In the genomic region with DNA sequence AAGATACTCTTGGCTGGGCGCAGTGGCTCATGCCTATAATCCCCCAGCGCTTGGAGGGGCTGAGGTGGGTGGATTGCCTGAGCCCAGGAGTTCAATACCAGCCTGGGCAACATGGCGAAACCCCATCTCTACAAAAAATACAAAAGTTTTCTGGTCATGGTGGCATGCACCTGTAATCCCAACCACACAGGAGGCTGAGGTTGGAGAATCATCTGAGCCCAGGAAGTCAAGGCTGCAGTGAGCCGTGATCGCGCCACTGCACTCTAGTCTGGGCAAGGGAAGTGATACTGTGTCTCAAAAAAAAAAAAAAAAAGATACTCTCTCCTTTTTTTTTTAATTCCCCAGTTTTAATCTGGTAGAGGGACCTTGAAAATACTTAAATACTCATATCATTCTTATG, we compare ENCODE assay signal across 11 cellular contexts. TPM values are rescaled to one million over a fixed set of nuclear protein-coding genes. Genes with fewer than 3 reads are reported as not detected.
A peak's percentile ranks its signal among the peaks of the same experiment; 100 is the strongest.
DNase-seq lines count a peak whose midpoint lies in the region; ATAC-seq and TF ChIP-seq lines count a peak whose summit lies in the region.
"Had no signal": no experiment of that assay in that cellular context is flagged by ENCODE, and none has a peak within 500 bp of the region (broad histone marks: within the 10 kb centered on the region; RNA-seq: fewer than 3 reads in every experiment).

No MANE protein-coding gene starts in this region.

- no peaks in the 10 kb centered on the region for H3K9me3 Mint-ChIP-seq in activated CD8-positive, alpha-beta T cell treated with anti-CD3 and anti-CD28 coated beads for 36 hours

- no peak overlapping the region for H3K27ac Mint-ChIP-seq in activated CD8-positive, alpha-beta T cell treated with anti-CD3 and anti-CD28 coated beads for 36 hours

- peaks cover 6% of the 10 kb centered on the region for H3K36me3 Mint-ChIP-seq in activated CD8-positive, alpha-beta T cell treated with anti-CD3 and anti-CD28 coated beads for 36 hours (ENCODE audit: low read depth)

- CTCF ChIA-PET in activated CD8-positive, alpha-beta T cell treated with anti-CD3 and anti-CD28 coated beads for 36 hours (lab: Charles Lee), result no interaction called here

- POLR2A ChIA-PET in activated CD8-positive, alpha-beta T cell treated with anti-CD3 and anti-CD28 coated beads for 36 hours (lab: Charles Lee), result interaction anchor here (0.6 to 0.7 kb wide), 2 partner anchors 409 to 617 kb away, joined by 3 to 4 read pairs; no protein-coding TSS in a partner anchor

- intact Hi-C loops in activated CD8-positive, alpha-beta T cell treated with anti-CD3 and anti-CD28 coated beads for 36 hours (cut with micrococcal nuclease), result no loop called here
- intact Hi-C loops in posterior vena cava (cut with DNase I), result no loop called here

- no peak for DNase-seq in activated CD8-positive, alpha-beta T cell treated with anti-CD3 and anti-CD28 coated beads for 36 hours
- DNase-seq in posterior vena cava (ENCODE audit: low spot score) (no peak), NCI-H187 (lab: John Stamatoyannopoulos, UW) (no peak), kidney glomerular epithelial cell (lab: John Stamatoyannopoulos, UW) (no peak), NCI-H345 (lab: John Stamatoyannopoulos, UW) (no peak)
- DNase-seq: activated effector memory CD4-positive, alpha-beta T cell treated with anti-CD3 and anti-CD28 coated beads, Interleukin-2, amount 50 U/mL, for 16 hours; NCI-H1092; posterior cingulate gyrus had no signal

- peak overlapping the region; percentile 3 for H3K4me3 Mint-ChIP-seq in activated CD8-positive, alpha-beta T cell treated with anti-CD3 and anti-CD28 coated beads for 36 hours

- TF ChIP-seq CTCF in activated CD8-positive, alpha-beta T cell treated with anti-CD3 and anti-CD28 coated beads for 36 hours (IDR thresholded peaks at IDR 0.05), result no peak

- peaks cover 6% of the 10 kb centered on the region for H3K27me3 Mint-ChIP-seq in activated CD8-positive, alpha-beta T cell treated with anti-CD3 and anti-CD28 coated beads for 36 hours

- H3K4me1 Mint-ChIP-seq in activated CD8-positive, alpha-beta T cell treated with anti-CD3 and anti-CD28 coated beads for 36 hours (ENCODE audit: low read depth), result peaks cover 59% of the 10 kb centered on the region

- ATAC-seq in GM18502 (IDR thresholded peaks at IDR 0.05; ENCODE audit: poor library complexity, unreplicated experiment) (peak; percentile 63), GM19463 (IDR thresholded peaks at IDR 0.05; ENCODE audit: unreplicated experiment) (peak; percentile 39), HG03097 (IDR thresholded peaks at IDR 0.05; ENCODE audit: low FRiP score, unreplicated experiment) (peak; percentile 47)
- no peak for ATAC-seq in activated CD8-positive, alpha-beta T cell treated with anti-CD3 and anti-CD28 coated beads for 36 hours

RNA-seq across cellular contexts. Expression of a gene that starts 15.0 kb away (rescaled TPM):
- 10 to 100 TPM; 13.6 to 13.8 TPM for total RNA-seq in activated CD8-positive, alpha-beta T cell treated with anti-CD3 and anti-CD28 coated beads for 36 hours
- 1 to 10 TPM; 3.3 to 3.9 TPM for total RNA-seq in posterior vena cava
